In genomic region chr5:61603211-61603908, GRCh38 we compare ENCODE assay signal across 11 cellular contexts.
A peak's percentile ranks its signal among the peaks of the same experiment; 100 is the strongest.
DNase-seq lines count a peak whose midpoint lies in the region; FAIRE-seq and TF ChIP-seq lines count a peak whose summit lies in the region.
"Had no signal": no experiment of that assay in that cellular context is flagged by ENCODE, and none has a peak within 500 bp of the region (broad histone marks: within the 10 kb centered on the region; RNA-seq: fewer than 3 reads in every experiment).

No MANE protein-coding gene starts in this region.

- H2BK12ac ChIP-seq in neuronal stem cell (ENCODE audit: low read length): no peak overlapping the region

- H4K91ac ChIP-seq in neuronal stem cell (ENCODE audit: low read depth, low read length, poor library complexity): no peak overlapping the region

- no peak overlapping the region for H3K4me2 ChIP-seq in neuronal stem cell (ENCODE audit: insufficient read depth, low read length, poor library complexity, severe bottlenecking)
- H3K4me2 ChIP-seq: neural progenitor cell had no signal

- no peak overlapping the region for H3K4me3 Mint-ChIP-seq in activated CD4-positive, alpha-beta memory T cell treated with anti-CD3 and anti-CD28 coated beads, Interleukin-2, amount 10 ng/mL, durations not matched to agents 7 days and 5 days
- H3K4me3 Mint-ChIP-seq: neural progenitor cell had no signal

- H3K4me1 ChIP-seq in neuronal stem cell (ENCODE audit: control insufficient read depth in 2 of 2, insufficient read depth in 1 of 2, low read depth in 1 of 2, low read length in 2 of 2): peaks cover 11 to 14% of the 10 kb centered on the region in 2 donors
- H3K4me1 ChIP-seq in esophagus muscularis mucosa: peaks cover 0 to 13% (median 9%) of the 10 kb centered on the region in 4 donors

- H3K4me3 ChIP-seq in epithelial cell of esophagus (ENCODE audit: low read length): no peak overlapping the region
- H3K4me3 ChIP-seq in neuronal stem cell (ENCODE audit: low read length in 2 of 2): no peak overlapping the region
- H3K4me3 ChIP-seq in esophagus muscularis mucosa: no peak overlapping the region
- H3K4me3 ChIP-seq: neural progenitor cell had no signal

- no peak for TF ChIP-seq EP300 in esophagus muscularis mucosa (IDR thresholded peaks at IDR 0.05)

- POLR2A ChIA-PET in activated CD4-positive, alpha-beta memory T cell treated with anti-CD3 and anti-CD28 coated beads, Interleukin-2, amount 10 ng/mL, durations not matched to agents 7 days and 5 days (lab: Charles Lee): no interaction called here

- H3K4ac ChIP-seq in neuronal stem cell (ENCODE audit: low read length): no peak overlapping the region

- no peak overlapping the region for H3K9ac ChIP-seq in neuronal stem cell (ENCODE audit: low read depth, low read length, poor library complexity)
- H3K9ac ChIP-seq: neural progenitor cell had no signal

- no peaks in the 10 kb centered on the region for H3K27me3 ChIP-seq in neuronal stem cell (ENCODE audit: control insufficient read depth in 3 of 3, insufficient read depth in 3 of 3, low read depth in 1 of 3, low read length in 3 of 3)
- no peaks in the 10 kb centered on the region for H3K27me3 ChIP-seq in esophagus muscularis mucosa
- H3K27me3 ChIP-seq: neural progenitor cell had no signal

- no peak for FAIRE-seq in H54 (lab: Jason Lieb, UNC)

- WGBS in neuronal stem cell (ENCODE audit: extremely low coverage in 2 of 2, insufficient read length in 2 of 2, insufficient replicate concordance in 1 of 2), 2 donors: no CpG with 5 or more reads among the region's 6 CpGs
- 57% methylated on average over 5 of the region's 6 CpGs for WGBS in esophagus muscularis mucosa

- TF ChIP-seq CTCF in C4-2B (conservative IDR thresholded peaks at IDR 0.05): peak; percentile 27
- TF ChIP-seq CTCF in epithelial cell of esophagus (IDR thresholded peaks at IDR 0.05; ENCODE audit: insufficient read depth, low read depth, low read length, missing control alignments): no peak
- TF ChIP-seq CTCF in esophagus muscularis mucosa (IDR thresholded peaks at IDR 0.05): peak in 1 of 3 experiments; percentile 7

- H3K27ac ChIP-seq in C4-2B: peak overlapping the region; percentile 12; the same call in 1 of the 2 replicates
- no peak overlapping the region for H3K27ac ChIP-seq in neuronal stem cell (replicated peaks; ENCODE audit: low read length)
- no peak overlapping the region for H3K27ac ChIP-seq in esophagus muscularis mucosa (replicated peaks in 1 of 4)
- H3K27ac ChIP-seq: HL-60, neural progenitor cell had no signal

- H2BK120ac ChIP-seq in neuronal stem cell (ENCODE audit: low read depth, low read length): no peak overlapping the region

- H3K14ac ChIP-seq in neuronal stem cell (ENCODE audit: low read length): no peak overlapping the region

- H3K36me3 Mint-ChIP-seq in activated CD4-positive, alpha-beta memory T cell treated with anti-CD3 and anti-CD28 coated beads, Interleukin-2, amount 10 ng/mL, durations not matched to agents 7 days and 5 days (ENCODE audit: low read depth): no peaks in the 10 kb centered on the region
- H3K36me3 Mint-ChIP-seq: neural progenitor cell had no signal

- H3K27ac Mint-ChIP-seq in activated CD4-positive, alpha-beta memory T cell treated with anti-CD3 and anti-CD28 coated beads, Interleukin-2, amount 10 ng/mL, durations not matched to agents 7 days and 5 days: no peak overlapping the region
- H3K27ac Mint-ChIP-seq: neural progenitor cell had no signal

- H3K27me3 Mint-ChIP-seq in activated CD4-positive, alpha-beta memory T cell treated with anti-CD3 and anti-CD28 coated beads, Interleukin-2, amount 10 ng/mL, durations not matched to agents 7 days and 5 days: peaks cover 9% of the 10 kb centered on the region

- H3K79me1 ChIP-seq in neuronal stem cell (ENCODE audit: low read depth, low read length): no peaks in the 10 kb centered on the region

- no peaks in the 10 kb centered on the region for H3K9me3 Mint-ChIP-seq in activated CD4-positive, alpha-beta memory T cell treated with anti-CD3 and anti-CD28 coated beads, Interleukin-2, amount 10 ng/mL, durations not matched to agents 7 days and 5 days
- H3K9me3 Mint-ChIP-seq: neural progenitor cell had no signal

- H4K8ac ChIP-seq in neuronal stem cell (ENCODE audit: low read depth, low read length): no peak overlapping the region

- no peak for TF ChIP-seq POLR2A in esophagus muscularis mucosa (IDR thresholded peaks at IDR 0.05; ENCODE audit: low read depth)
- TF ChIP-seq POLR2A in H54 (IDR thresholded peaks at IDR 0.05; ENCODE audit: low read depth, low read length): no peak

- peak overlapping the region; percentile 11 for H3K18ac ChIP-seq in neuronal stem cell (ENCODE audit: low read length)

- no peaks in the 10 kb centered on the region for H3K36me3 ChIP-seq in neuronal stem cell (replicated peaks in 1 of 2; ENCODE audit: control insufficient read depth in 2 of 2, insufficient read depth in 2 of 2, low read length in 2 of 2)
- no peaks in the 10 kb centered on the region for H3K36me3 ChIP-seq in esophagus muscularis mucosa
- H3K36me3 ChIP-seq: neural progenitor cell had no signal

- H2BK5ac ChIP-seq in neuronal stem cell (ENCODE audit: low read length): no peak overlapping the region

- no peaks in the 10 kb centered on the region for H3K4me1 Mint-ChIP-seq in activated CD4-positive, alpha-beta memory T cell treated with anti-CD3 and anti-CD28 coated beads, Interleukin-2, amount 10 ng/mL, durations not matched to agents 7 days and 5 days

- CTCF ChIA-PET in activated CD4-positive, alpha-beta memory T cell treated with anti-CD3 and anti-CD28 coated beads, Interleukin-2, amount 10 ng/mL, durations not matched to agents 7 days and 5 days (lab: Charles Lee): no interaction called here

- H2AFZ ChIP-seq in neuronal stem cell (ENCODE audit: low read length): no peak overlapping the region
- H2AFZ ChIP-seq: neural progenitor cell had no signal

- H2BK15ac ChIP-seq in neuronal stem cell (ENCODE audit: low read length): no peak overlapping the region

- H2AK5ac ChIP-seq in neuronal stem cell (ENCODE audit: low read depth, low read length): no peak overlapping the region

- intact Hi-C loops in esophagus muscularis mucosa (cut with DNase I): no loop called here

- DNase-seq in NCI-H446 (lab: John Stamatoyannopoulos, UW) (peak; percentile 29 to 62), epithelial cell of esophagus (ENCODE audit: low read depth) (peak; percentile 39), neuronal stem cell (ENCODE audit: low spot score) (no peak), esophagus muscularis mucosa (ENCODE audit: extremely low spot score) (no peak), H54 (ENCODE audit: insufficient read length, low spot score) (no peak)
- no peak for DNase-seq in activated CD4-positive, alpha-beta T cell treated with anti-CD3 and anti-CD28 coated beads, Interleukin-2, amount 50 U/mL, for 1 hour
- DNase-seq in activated CD4-positive, alpha-beta memory T cell treated with anti-CD3 and anti-CD28 coated beads, Interleukin-2, amount 10 ng/mL, durations not matched to agents 7 days and 5 days: no peak
- DNase-seq: DND-41 had no signal

- H3K9me3 ChIP-seq in neuronal stem cell (replicated peaks in 1 of 2; ENCODE audit: control insufficient read depth in 2 of 2, insufficient read depth in 1 of 2, low read depth in 1 of 2, low read length in 2 of 2) (no peaks in the 10 kb centered on the region), esophagus muscularis mucosa (no peaks in the 10 kb centered on the region)

- H3K23ac ChIP-seq in neuronal stem cell (ENCODE audit: low read depth, low read length, poor library complexity): no peak overlapping the region

Comparison
In these comparisons a context has a peak if more than half of its experiments do, and no peak if none do; other contexts are left out.
1. DNase-seq: peak in NCI-H446 (2 of 2) and epithelial cell of esophagus (single experiment); none in neuronal stem cell (single experiment), esophagus muscularis mucosa (single experiment), H54 (single experiment), activated CD4-positive, alpha-beta T cell treated with anti-CD3 and anti-CD28 coated beads, Interleukin-2, amount 50 U/mL, for 1 hour (single experiment) and activated CD4-positive, alpha-beta memory T cell treated with anti-CD3 and anti-CD28 coated beads, Interleukin-2, amount 10 ng/mL, durations not matched to agents 7 days and 5 days (single experiment).